In genomic region chr1:2476066-2476999, GRCh38 we compare ENCODE assay signal across 22 cellular contexts. TPM values are rescaled to one million over a fixed set of nuclear protein-coding genes. Genes with fewer than 3 reads are reported as not detected.
DNase-seq lines count a peak whose midpoint lies in the region; ATAC-seq and TF ChIP-seq lines count a peak whose summit lies in the region.
"Had no signal": no experiment of that assay in that cellular context is flagged by ENCODE, and none has a peak within 500 bp of the region (broad histone marks: within the 10 kb centered on the region; RNA-seq: fewer than 3 reads in every experiment).

Gene PLCH2, plus strand, starts transcription at chr1:2476289. Its CDS starts 300 bp downstream, at chr1:2476589.

- POLR2A ChIA-PET in activated naive CD8-positive, alpha-beta T cell treated with anti-CD3 and anti-CD28 coated beads, Interleukin-2, amount 10 ng/mL, durations not matched to agents 7 days and 5 days (lab: Charles Lee), result no interaction called here

- H3K4me2 ChIP-seq in mammary epithelial cell (ENCODE audit: insufficient read depth, low read depth, low read length) (no peak within 1 kb of the TSS), neural progenitor cell (peak within 1 kb of the TSS; percentile 38)

- WGBS in mammary epithelial cell (ENCODE audit: low coverage, missing lambda C conversion rate), result 88% methylated on average over 10 of the region's 34 CpGs

- no TSS peak for BruUV-seq in mammary epithelial cell (replicated peaks; lab: Mats Ljungman, UMichigan)

- no peaks in the 10 kb centered on the region for H3K4me1 ChIP-seq in mammary epithelial cell (ENCODE audit: insufficient read depth, low read length)
- peaks cover 51% of the 10 kb centered on the region for H3K4me1 ChIP-seq in neural progenitor cell

- ATAC-seq in activated naive CD8-positive, alpha-beta T cell treated with anti-CD3 and anti-CD28 coated beads, Interleukin-2, amount 10 ng/mL, durations not matched to agents 7 days and 5 days (ENCODE audit: low read depth), result no peak
- no peak for ATAC-seq in activated naive CD8-positive, alpha-beta T cell treated with anti-CD3 and anti-CD28 coated beads, Interleukin-2, amount 50 U/mL, for 24 hours
- ATAC-seq: naive thymus-derived CD8-positive, alpha-beta T cell had no signal

- CTCF ChIA-PET in mammary epithelial cell (lab: Charles Lee; ENCODE audit: low non-redundant PET), result no interaction called here
- CTCF ChIA-PET in activated naive CD4-positive, alpha-beta T cell treated with anti-CD3 and anti-CD28 coated beads, Interleukin-2, amount 10 ng/mL, durations not matched to agents 7 days and 5 days (lab: Charles Lee), result no interaction called here

- H3K79me2 ChIP-seq in mammary epithelial cell (ENCODE audit: insufficient read depth, low read length) (peaks cover 58% of the 10 kb centered on the region), neural progenitor cell (ENCODE audit: low read depth) (no peaks in the 10 kb centered on the region)

- in situ Hi-C loops in mammary epithelial cell (cut with MboI; ENCODE audit: low sequenced_read_pairs in 2 of 2), result no loop called here

- H3K4me3 ChIP-seq in mammary epithelial cell (replicated peaks in 1 of 3; ENCODE audit: insufficient read depth in 1 of 3, low read depth in 2 of 3, low read length in 3 of 3) (no peak within 1 kb of the TSS), neural progenitor cell (no peak within 1 kb of the TSS)
- H3K4me3 ChIP-seq: tibial artery had no signal

- intact Hi-C loops in mammary epithelial cell (cut with micrococcal nuclease), result no loop called here

- dilution Hi-C loops in mammary epithelial cell (cut with HindIII; ENCODE audit: low sequenced_read_pairs), result no loop called here

- H3K9ac ChIP-seq in mammary epithelial cell (ENCODE audit: insufficient read depth, low read length) (no peak within 1 kb of the TSS), neural progenitor cell (no peak within 1 kb of the TSS)

- DNase-seq in activated naive CD8-positive, alpha-beta T cell treated with anti-CD3 and anti-CD28 coated beads, Interleukin-2, amount 10 ng/mL, durations not matched to agents 7 days and 5 days, result no peak
- DNase-seq in activated naive CD8-positive, alpha-beta T cell treated with anti-CD3 and anti-CD28 coated beads, Interleukin-2, amount 50 U/mL, for 24 hours, result no peak
- DNase-seq in mammary epithelial cell (no peak), neural progenitor cell (ENCODE audit: low spot score) (peak; percentile 75), CD1c-positive myeloid dendritic cell (ENCODE audit: extremely low spot score) (no peak), NCI-H2171 (lab: John Stamatoyannopoulos, UW) (no peak), GM19238 (ENCODE audit: insufficient read length, low spot score) (no peak)
- DNase-seq in activated naive CD4-positive, alpha-beta T cell treated with anti-CD3 and anti-CD28 coated beads, Interleukin-2, amount 10 ng/mL, durations not matched to agents 7 days and 5 days, result no peak
- DNase-seq: activated gamma-delta T cell treated with Interleukin-2 at 50 U/mL for 16 hours; CD8-positive, alpha-beta memory T cell; cerebellar nuclear complex; hippocampal formation; kidney; MV-4-11; naive thymus-derived CD8-positive, alpha-beta T cell; NCI-H2029 treated with DMSO at 0.1 percent for 48 hours; NCI-H526 treated with DMSO at 0.1 percent for 48 hours; SIG-M5; stimulated activated CD4-positive, alpha-beta T cell treated with anti-CD3 and anti-CD28 coated beads, Interleukin-12 subunit alpha, Interleukin-12 subunit beta, amount 100 ng/mL, for 4 hours; tibial artery had no signal

- no peaks in the 10 kb centered on the region for H3K9me3 ChIP-seq in mammary epithelial cell (replicated peaks; ENCODE audit: insufficient read depth, low read length)
- no peaks in the 10 kb centered on the region for H3K9me3 ChIP-seq in neural progenitor cell (ENCODE audit: low read depth)
- H3K9me3 ChIP-seq: tibial artery had no signal

- H3K27me3 ChIP-seq in mammary epithelial cell (ENCODE audit: insufficient read depth, low read length), result no peaks in the 10 kb centered on the region
- no peaks in the 10 kb centered on the region for H3K27me3 ChIP-seq in neural progenitor cell

- no peaks in the 10 kb centered on the region for H3K4me1 Mint-ChIP-seq in activated naive CD8-positive, alpha-beta T cell treated with anti-CD3 and anti-CD28 coated beads, Interleukin-2, amount 10 ng/mL, durations not matched to agents 7 days and 5 days
- no peaks in the 10 kb centered on the region for H3K4me1 Mint-ChIP-seq in activated naive CD8-positive, alpha-beta T cell treated with anti-CD3 and anti-CD28 coated beads, Interleukin-2, amount 50 U/mL, for 24 hours
- H3K4me1 Mint-ChIP-seq in neural progenitor cell, result peaks cover 20% of the 10 kb centered on the region
- no peaks in the 10 kb centered on the region for H3K4me1 Mint-ChIP-seq in activated naive CD4-positive, alpha-beta T cell treated with anti-CD3 and anti-CD28 coated beads, Interleukin-2, amount 10 ng/mL, durations not matched to agents 7 days and 5 days
- H3K4me1 Mint-ChIP-seq: CD8-positive, alpha-beta memory T cell; memory B cell; naive thymus-derived CD8-positive, alpha-beta T cell had no signal

- no peaks in the 10 kb centered on the region for H3K27me3 Mint-ChIP-seq in activated naive CD8-positive, alpha-beta T cell treated with anti-CD3 and anti-CD28 coated beads, Interleukin-2, amount 10 ng/mL, durations not matched to agents 7 days and 5 days
- no peaks in the 10 kb centered on the region for H3K27me3 Mint-ChIP-seq in activated naive CD8-positive, alpha-beta T cell treated with anti-CD3 and anti-CD28 coated beads, Interleukin-2, amount 50 U/mL, for 24 hours
- peaks cover 2% of the 10 kb centered on the region for H3K27me3 Mint-ChIP-seq in neural progenitor cell (ENCODE audit: insufficient read depth, low read depth)
- H3K27me3 Mint-ChIP-seq in activated naive CD4-positive, alpha-beta T cell treated with anti-CD3 and anti-CD28 coated beads, Interleukin-2, amount 10 ng/mL, durations not matched to agents 7 days and 5 days, result no peaks in the 10 kb centered on the region
- H3K27me3 Mint-ChIP-seq: CD8-positive, alpha-beta memory T cell; memory B cell; naive thymus-derived CD8-positive, alpha-beta T cell had no signal

- no peak within 1 kb of the TSS for H3K4me3 Mint-ChIP-seq in activated naive CD8-positive, alpha-beta T cell treated with anti-CD3 and anti-CD28 coated beads, Interleukin-2, amount 10 ng/mL, durations not matched to agents 7 days and 5 days
- H3K4me3 Mint-ChIP-seq in activated naive CD8-positive, alpha-beta T cell treated with anti-CD3 and anti-CD28 coated beads, Interleukin-2, amount 50 U/mL, for 24 hours, result no peak within 1 kb of the TSS
- no peak within 1 kb of the TSS for H3K4me3 Mint-ChIP-seq in neural progenitor cell
- H3K4me3 Mint-ChIP-seq in activated naive CD4-positive, alpha-beta T cell treated with anti-CD3 and anti-CD28 coated beads, Interleukin-2, amount 10 ng/mL, durations not matched to agents 7 days and 5 days, result no peak within 1 kb of the TSS
- H3K4me3 Mint-ChIP-seq: CD8-positive, alpha-beta memory T cell; memory B cell; naive thymus-derived CD8-positive, alpha-beta T cell had no signal

- H3F3A ChIP-seq in neural progenitor cell (ENCODE audit: low read depth), result no peaks in the 10 kb centered on the region

- H3K9me3 Mint-ChIP-seq in activated naive CD8-positive, alpha-beta T cell treated with anti-CD3 and anti-CD28 coated beads, Interleukin-2, amount 10 ng/mL, durations not matched to agents 7 days and 5 days, result no peaks in the 10 kb centered on the region
- H3K9me3 Mint-ChIP-seq in activated naive CD8-positive, alpha-beta T cell treated with anti-CD3 and anti-CD28 coated beads, Interleukin-2, amount 50 U/mL, for 24 hours, result no peaks in the 10 kb centered on the region
- no peaks in the 10 kb centered on the region for H3K9me3 Mint-ChIP-seq in neural progenitor cell
- no peaks in the 10 kb centered on the region for H3K9me3 Mint-ChIP-seq in activated naive CD4-positive, alpha-beta T cell treated with anti-CD3 and anti-CD28 coated beads, Interleukin-2, amount 10 ng/mL, durations not matched to agents 7 days and 5 days
- H3K9me3 Mint-ChIP-seq: CD8-positive, alpha-beta memory T cell; memory B cell; naive thymus-derived CD8-positive, alpha-beta T cell had no signal

- H2AFZ ChIP-seq in mammary epithelial cell (ENCODE audit: low read depth, low read length), result no peak within 1 kb of the TSS
- no peak within 1 kb of the TSS for H2AFZ ChIP-seq in neural progenitor cell (replicated peaks)

- no peaks in the 10 kb centered on the region for H3K36me3 ChIP-seq in mammary epithelial cell (ENCODE audit: insufficient read depth, low read length)
- no peaks in the 10 kb centered on the region for H3K36me3 ChIP-seq in neural progenitor cell
- H3K36me3 ChIP-seq: tibial artery had no signal

- H3K27ac Mint-ChIP-seq in activated naive CD8-positive, alpha-beta T cell treated with anti-CD3 and anti-CD28 coated beads, Interleukin-2, amount 10 ng/mL, durations not matched to agents 7 days and 5 days, result no peak within 1 kb of the TSS
- no peak within 1 kb of the TSS for H3K27ac Mint-ChIP-seq in activated naive CD8-positive, alpha-beta T cell treated with anti-CD3 and anti-CD28 coated beads, Interleukin-2, amount 50 U/mL, for 24 hours
- H3K27ac Mint-ChIP-seq in neural progenitor cell, result no peak within 1 kb of the TSS
- no peak within 1 kb of the TSS for H3K27ac Mint-ChIP-seq in activated naive CD4-positive, alpha-beta T cell treated with anti-CD3 and anti-CD28 coated beads, Interleukin-2, amount 10 ng/mL, durations not matched to agents 7 days and 5 days
- H3K27ac Mint-ChIP-seq: CD8-positive, alpha-beta memory T cell; memory B cell; naive thymus-derived CD8-positive, alpha-beta T cell had no signal

- peaks cover 3% of the 10 kb centered on the region for H4K20me1 ChIP-seq in mammary epithelial cell (ENCODE audit: insufficient read depth, low read length)
- H4K20me1 ChIP-seq in neural progenitor cell (ENCODE audit: low read depth), result no peaks in the 10 kb centered on the region

- H3K27ac ChIP-seq in mammary epithelial cell (ENCODE audit: insufficient read depth, low read depth, low read length) (no peak within 1 kb of the TSS), neural progenitor cell (no peak within 1 kb of the TSS)
- H3K27ac ChIP-seq: tibial artery had no signal

- H3K36me3 Mint-ChIP-seq in activated naive CD8-positive, alpha-beta T cell treated with anti-CD3 and anti-CD28 coated beads, Interleukin-2, amount 10 ng/mL, durations not matched to agents 7 days and 5 days, result no peaks in the 10 kb centered on the region
- H3K36me3 Mint-ChIP-seq in activated naive CD8-positive, alpha-beta T cell treated with anti-CD3 and anti-CD28 coated beads, Interleukin-2, amount 50 U/mL, for 24 hours (ENCODE audit: low read depth), result no peaks in the 10 kb centered on the region
- no peaks in the 10 kb centered on the region for H3K36me3 Mint-ChIP-seq in neural progenitor cell
- no peaks in the 10 kb centered on the region for H3K36me3 Mint-ChIP-seq in activated naive CD4-positive, alpha-beta T cell treated with anti-CD3 and anti-CD28 coated beads, Interleukin-2, amount 10 ng/mL, durations not matched to agents 7 days and 5 days
- H3K36me3 Mint-ChIP-seq: CD8-positive, alpha-beta memory T cell; memory B cell; naive thymus-derived CD8-positive, alpha-beta T cell had no signal

- TF ChIP-seq CTCF in mammary epithelial cell (conservative IDR thresholded peaks at IDR 0.05 in 1 of 2, IDR thresholded peaks at IDR 0.05 in 1 of 2; ENCODE audit: extremely low read depth in 1 of 2, insufficient read depth in 1 of 2, low read depth in 1 of 2, low read length in 2 of 2) (no peak), neural progenitor cell (IDR thresholded peaks at IDR 0.05) (no peak)

RNA-seq across cellular contexts. Expression of gene PLCH2, which starts in this region (rescaled TPM):
- total RNA-seq in activated naive CD8-positive, alpha-beta T cell treated with anti-CD3 and anti-CD28 coated beads, Interleukin-2, amount 10 ng/mL, durations not matched to agents 7 days and 5 days, result 10 to 100 TPM; 28.2 to 30.3 TPM
- total RNA-seq in mammary epithelial cell (100 to 1,000 TPM; 113 to 157 TPM), neural progenitor cell (ENCODE audit: low replicate concordance) (0.54 and 2.0 TPM in 2 replicates)
- 56.2 TPM for polyA plus RNA-seq in mammary epithelial cell
- 36.6 TPM for polyA minus RNA-seq in mammary epithelial cell
- total RNA-seq: Daoy had no signal
